Comparison of ENCODE assay signal across 14 cellular contexts in genomic region chr3:18345015-18345367, GRCh38.
"Had no signal": no experiment of that assay in that cellular context is flagged by ENCODE, and none has a peak within 500 bp of the region (broad histone marks: within the 10 kb centered on the region; RNA-seq: fewer than 3 reads in every experiment).

No MANE protein-coding gene starts in this region.

- H3K27me3 Mint-ChIP-seq: activated CD8-positive, alpha-beta T cell treated with anti-CD3 and anti-CD28 coated beads for 36 hours had no signal

- H3K4me3 Mint-ChIP-seq: activated CD8-positive, alpha-beta T cell treated with anti-CD3 and anti-CD28 coated beads for 36 hours; T-helper 2 cell treated with Interferon-gamma antibody and Interleukin-4, amounts not matched to agents 5 μg/mL and 100 μg/mL, for 36 hours had no signal

- H3K27ac ChIP-seq: ascending aorta, dorsolateral prefrontal cortex, parathyroid adenoma had no signal

- H3K9me3 Mint-ChIP-seq: activated CD8-positive, alpha-beta T cell treated with anti-CD3 and anti-CD28 coated beads for 36 hours; T-helper 2 cell treated with Interferon-gamma antibody and Interleukin-4, amounts not matched to agents 5 μg/mL and 100 μg/mL, for 36 hours had no signal

- H3K9ac ChIP-seq: parathyroid adenoma had no signal

- H3K4me1 ChIP-seq: parathyroid adenoma had no signal

- H3K27ac Mint-ChIP-seq: activated CD8-positive, alpha-beta T cell treated with anti-CD3 and anti-CD28 coated beads for 36 hours; T-helper 2 cell treated with Interferon-gamma antibody and Interleukin-4, amounts not matched to agents 5 μg/mL and 100 μg/mL, for 36 hours had no signal

- DNase-seq: activated CD8-positive, alpha-beta memory T cell treated with anti-CD3 and anti-CD28 coated beads, Interleukin-2, amount 50 U/mL, for 4 hours; activated CD8-positive, alpha-beta T cell treated with anti-CD3 and anti-CD28 coated beads for 36 hours; dorsolateral prefrontal cortex; hippocampal formation; left cardiac atrium; midbrain; stimulated activated CD4-positive, alpha-beta T cell treated with anti-CD3 and anti-CD28 coated beads, Interleukin-15, amount 100 ng/mL, for 24 hours; stimulated activated CD4-positive, alpha-beta T cell treated with anti-CD3 and anti-CD28 coated beads, Interleukin-4, amount 100 ng/mL, for 24 hours had no signal

- H3K4me3 ChIP-seq: ascending aorta, dorsolateral prefrontal cortex, lung had no signal

- ATAC-seq: activated CD4-positive, CD25-positive, alpha-beta regulatory T cell treated with anti-CD3 and anti-CD28 coated beads, Interleukin-2, amount 50 U/mL, for 24 hours; activated CD8-positive, alpha-beta T cell treated with anti-CD3 and anti-CD28 coated beads for 36 hours; esophagus mucosa; left cardiac atrium had no signal

- H3K27me3 ChIP-seq: ascending aorta, dorsolateral prefrontal cortex had no signal

- H3K9me3 ChIP-seq: ascending aorta had no signal
